In the genomic region with DNA sequence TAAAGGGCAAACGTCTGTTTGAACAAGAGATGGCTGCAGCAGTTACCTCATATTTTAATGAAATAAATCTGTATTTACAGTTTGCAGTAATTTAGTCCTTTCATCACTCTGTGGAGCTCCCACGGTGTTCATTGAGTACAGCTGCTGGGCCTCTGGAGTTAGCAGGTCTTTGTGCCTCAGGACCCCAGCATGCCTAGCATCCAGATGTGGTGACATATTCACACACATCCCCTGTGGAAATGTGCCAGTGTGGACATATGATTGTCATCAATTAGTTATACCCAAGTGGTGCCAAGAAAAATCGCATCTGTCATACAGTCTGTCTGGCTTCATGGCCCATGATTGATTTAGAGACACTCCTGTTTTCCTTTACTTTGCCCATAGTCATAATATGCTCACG, we compare ENCODE assay signal across 1 cellular context.
TF ChIP-seq lines count a peak whose summit lies in the region.

No MANE protein-coding gene starts in this region.

TF ChIP-seq in SK-N-SH, 30 proteins besides CTCF, POLR2A, EP300 and RAD21 (continued from another document):
- TF ChIP-seq TEAD4 (IDR thresholded peaks at IDR 0.05; ENCODE audit: borderline replicate concordance, insufficient read depth), result no peak
